ENCODE assay signal across 1 cellular context in the genomic region with DNA sequence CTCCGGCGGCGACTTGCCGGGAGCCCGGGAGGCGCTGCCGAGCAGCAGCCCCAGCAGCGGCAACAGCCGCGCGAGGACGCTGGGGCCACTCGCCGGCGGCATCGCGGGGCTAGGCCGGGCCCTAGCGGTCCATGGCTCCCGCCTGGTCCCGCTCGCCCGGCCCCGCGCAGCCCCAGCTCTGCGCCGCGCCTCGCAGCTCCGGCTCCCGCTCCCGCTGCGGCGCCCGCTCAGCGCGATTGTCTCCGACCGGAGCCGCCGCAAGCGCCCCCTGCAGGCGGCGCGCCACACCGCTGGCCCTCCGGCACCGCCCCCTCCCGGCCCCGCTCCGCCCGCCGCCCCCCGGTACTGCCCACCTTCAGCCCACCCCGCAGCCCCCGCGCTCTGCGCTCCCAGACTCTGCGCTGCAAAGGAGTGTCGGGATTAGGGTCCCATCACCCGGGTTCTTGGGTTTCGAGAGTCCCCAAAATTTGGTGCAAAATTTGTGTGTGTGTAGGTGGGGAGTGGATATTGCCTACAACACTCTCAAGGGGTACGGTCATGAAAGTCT.
TF ChIP-seq lines count a peak whose summit lies in the region.

A gene (minus strand): TSS at position 241 of the 547 bp plus-strand sequence. CDS start 139 bp downstream, at position 102.

TF ChIP-seq in HepG2, 621 proteins besides CTCF, POLR2A, EP300 and RAD21 (continues in another document):
- TF ChIP-seq KDM4B (CRISPR knock-in tag; IDR thresholded peaks at IDR 0.05) (no peak), HNRNPLL (IDR thresholded peaks at IDR 0.05; ENCODE audit: low read depth, low read length, poor library complexity, severe bottlenecking) (peak; percentile 32), ZNF496 (CRISPR knock-in tag; IDR thresholded peaks at IDR 0.05; ENCODE audit: insufficient replicate concordance) (no peak), SOX13 (IDR thresholded peaks at IDR 0.05) (0 out of 2 replicates have a peak, but pooled peaks have one; percentile 12), SOX13 (CRISPR knock-in tag; conservative IDR thresholded peaks at IDR 0.05 in 1 of 2, IDR thresholded peaks at IDR 0.05 in 1 of 2) (no peak; a peak in 1 of 4 replicates), SALL1 (CRISPR knock-in tag; IDR thresholded peaks at IDR 0.05) (peak; percentile 35; the same call in 1 of the 2 replicates), HES4 (CRISPR knock-in tag; IDR thresholded peaks at IDR 0.05; ENCODE audit: borderline replicate concordance) (peak; percentile 82; the same call in 1 of the 2 replicates), CHCHD3 (CRISPR knock-in tag; IDR thresholded peaks at IDR 0.05) (0 out of 2 replicates have a peak, but pooled peaks have one; percentile 65), ZNF709 (CRISPR knock-in tag; IDR thresholded peaks at IDR 0.05) (0 out of 2 replicates have a peak, but pooled peaks have one; percentile 44), RFXAP (CRISPR knock-in tag; IDR thresholded peaks at IDR 0.05; ENCODE audit: borderline replicate concordance) (peak; percentile 55; the same call in 1 of the 2 replicates), SMYD3 (CRISPR knock-in tag; IDR thresholded peaks at IDR 0.05) (no peak), STAG1 (CRISPR knock-in tag; IDR thresholded peaks at IDR 0.05) (peak; percentile 22), SAP130 (CRISPR knock-in tag; IDR thresholded peaks at IDR 0.05; ENCODE audit: low read depth) (peak; percentile 39; the same call in 1 of the 2 replicates), ZNF329 (CRISPR knock-in tag; IDR thresholded peaks at IDR 0.05; ENCODE audit: low read depth) (peak; percentile 79), TCF7L2 (IDR thresholded peaks at IDR 0.05; ENCODE audit: low read depth, low read length) (no peak), MAZ (IDR thresholded peaks at IDR 0.05; ENCODE audit: borderline replicate concordance, low read depth, low read length) (0 out of 2 replicates have a peak, but pooled peaks have one; percentile 57), MAZ (CRISPR knock-in tag; IDR thresholded peaks at IDR 0.05; ENCODE audit: low read depth) (peak; percentile 92), SIN3A (IDR thresholded peaks at IDR 0.05; ENCODE audit: borderline replicate concordance, low read depth, low read length) (0 out of 2 replicates have a peak, but pooled peaks have one; percentile 51), ATRX (CRISPR knock-in tag; IDR thresholded peaks at IDR 0.05; ENCODE audit: borderline replicate concordance) (no peak), MEIS2 (CRISPR knock-in tag; IDR thresholded peaks at IDR 0.05) (peak; percentile 53; the same call in 1 of the 2 replicates), RNF2 (conservative IDR thresholded peaks at IDR 0.05; ENCODE audit: low read depth) (0 out of 2 replicates have a peak, but pooled peaks have one; percentile 54), ZNF124 (CRISPR knock-in tag; IDR thresholded peaks at IDR 0.05) (no peak), FOXP1 (IDR thresholded peaks at IDR 0.05) (no peak), FOXP1 (CRISPR knock-in tag; IDR thresholded peaks at IDR 0.05) (no peak), HOXA3 (CRISPR knock-in tag; IDR thresholded peaks at IDR 0.05) (peak; percentile 59; the same call in 1 of the 2 replicates), ZNF891 (CRISPR knock-in tag; IDR thresholded peaks at IDR 0.05) (0 out of 2 replicates have a peak, but pooled peaks have one; percentile 24), ZNF138 (CRISPR knock-in tag; IDR thresholded peaks at IDR 0.05; ENCODE audit: low read depth) (no peak), ARNT2 (CRISPR knock-in tag; IDR thresholded peaks at IDR 0.05; ENCODE audit: low read depth) (peak; percentile 88; the same call in 1 of the 2 replicates), SALL2 (CRISPR knock-in tag; IDR thresholded peaks at IDR 0.05) (peak; percentile 52; the same call in 1 of the 2 replicates), ZSCAN25 (CRISPR knock-in tag; IDR thresholded peaks at IDR 0.05) (0 out of 2 replicates have a peak, but pooled peaks have one; percentile 51), YY1 (IDR thresholded peaks at IDR 0.05; ENCODE audit: insufficient read depth, insufficient replicate concordance, low read depth, low read length) (peak; percentile 77), RBM39 (IDR thresholded peaks at IDR 0.05; ENCODE audit: low read depth, low read length, poor library complexity, severe bottlenecking) (no peak), PCBP2 (optimal IDR thresholded peaks at IDR 0.05; ENCODE audit: low read depth, low read length, poor library complexity, severe bottlenecking) (no peak), XRCC5 (optimal IDR thresholded peaks at IDR 0.05; ENCODE audit: low read length) (peak; percentile 34), ZNF883 (CRISPR knock-in tag; IDR thresholded peaks at IDR 0.05; ENCODE audit: not compliant biosample characterization) (no peak), MXI1 (IDR thresholded peaks at IDR 0.05; ENCODE audit: borderline replicate concordance, low read depth, low read length) (peak; percentile 12; the same call in 1 of the 3 replicates), CENPT (CRISPR knock-in tag; IDR thresholded peaks at IDR 0.05; ENCODE audit: low read depth) (0 out of 2 replicates have a peak, but pooled peaks have one; percentile 46), KDM2A (CRISPR knock-in tag; IDR thresholded peaks at IDR 0.05; ENCODE audit: borderline replicate concordance, low read depth) (peak; percentile 41; the same call in 1 of the 2 replicates)
- TF ChIP-seq, protein P1, sequence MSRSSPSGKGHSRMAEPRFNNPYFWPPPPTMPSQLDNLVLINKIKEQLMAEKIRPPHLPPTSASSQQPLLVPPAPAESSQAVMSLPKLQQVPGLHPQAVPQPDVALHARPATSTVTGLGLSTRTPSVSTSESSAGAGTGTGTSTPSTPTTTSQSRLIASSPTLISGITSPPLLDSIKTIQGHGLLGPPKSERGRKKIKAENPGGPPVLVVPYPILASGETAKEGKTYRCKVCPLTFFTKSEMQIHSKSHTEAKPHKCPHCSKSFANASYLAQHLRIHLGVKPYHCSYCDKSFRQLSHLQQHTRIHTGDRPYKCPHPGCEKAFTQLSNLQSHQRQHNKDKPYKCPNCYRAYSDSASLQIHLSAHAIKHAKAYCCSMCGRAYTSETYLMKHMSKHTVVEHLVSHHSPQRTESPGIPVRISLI (CRISPR knock-in tag; IDR thresholded peaks at IDR 0.05; ENCODE audit: borderline replicate concordance) = no peak
- TF ChIP-seq, protein P2, sequence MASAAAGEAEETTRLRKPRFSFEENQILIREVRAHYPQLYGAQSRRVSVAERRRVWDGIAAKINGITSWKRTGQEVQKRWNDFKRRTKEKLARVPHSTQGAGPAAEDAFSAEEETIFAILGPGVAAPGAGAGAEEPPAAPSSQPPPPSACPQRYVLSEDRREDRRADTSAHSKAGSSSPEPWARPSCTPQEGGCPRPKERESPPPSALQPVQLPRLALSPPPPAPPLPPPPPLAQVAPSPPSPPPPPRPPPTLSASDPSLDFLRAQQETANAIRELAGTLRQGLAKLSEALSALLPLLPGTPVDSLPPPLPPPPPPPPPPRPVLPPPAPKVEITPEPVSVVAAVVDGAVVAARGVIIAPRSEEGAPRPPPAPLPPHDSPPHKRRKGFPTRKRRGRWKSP (CRISPR knock-in tag; IDR thresholded peaks at IDR 0.05) = no peak
- TF ChIP-seq, protein P3, sequence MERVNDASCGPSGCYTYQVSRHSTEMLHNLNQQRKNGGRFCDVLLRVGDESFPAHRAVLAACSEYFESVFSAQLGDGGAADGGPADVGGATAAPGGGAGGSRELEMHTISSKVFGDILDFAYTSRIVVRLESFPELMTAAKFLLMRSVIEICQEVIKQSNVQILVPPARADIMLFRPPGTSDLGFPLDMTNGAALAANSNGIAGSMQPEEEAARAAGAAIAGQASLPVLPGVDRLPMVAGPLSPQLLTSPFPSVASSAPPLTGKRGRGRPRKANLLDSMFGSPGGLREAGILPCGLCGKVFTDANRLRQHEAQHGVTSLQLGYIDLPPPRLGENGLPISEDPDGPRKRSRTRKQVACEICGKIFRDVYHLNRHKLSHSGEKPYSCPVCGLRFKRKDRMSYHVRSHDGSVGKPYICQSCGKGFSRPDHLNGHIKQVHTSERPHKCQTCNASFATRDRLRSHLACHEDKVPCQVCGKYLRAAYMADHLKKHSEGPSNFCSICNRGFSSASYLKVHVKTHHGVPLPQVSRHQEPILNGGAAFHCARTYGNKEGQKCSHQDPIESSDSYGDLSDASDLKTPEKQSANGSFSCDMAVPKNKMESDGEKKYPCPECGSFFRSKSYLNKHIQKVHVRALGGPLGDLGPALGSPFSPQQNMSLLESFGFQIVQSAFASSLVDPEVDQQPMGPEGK (CRISPR knock-in tag; IDR thresholded peaks at IDR 0.05) = 0 out of 2 replicates have a peak, but pooled peaks have one; percentile 55
- TF ChIP-seq, protein P4, sequence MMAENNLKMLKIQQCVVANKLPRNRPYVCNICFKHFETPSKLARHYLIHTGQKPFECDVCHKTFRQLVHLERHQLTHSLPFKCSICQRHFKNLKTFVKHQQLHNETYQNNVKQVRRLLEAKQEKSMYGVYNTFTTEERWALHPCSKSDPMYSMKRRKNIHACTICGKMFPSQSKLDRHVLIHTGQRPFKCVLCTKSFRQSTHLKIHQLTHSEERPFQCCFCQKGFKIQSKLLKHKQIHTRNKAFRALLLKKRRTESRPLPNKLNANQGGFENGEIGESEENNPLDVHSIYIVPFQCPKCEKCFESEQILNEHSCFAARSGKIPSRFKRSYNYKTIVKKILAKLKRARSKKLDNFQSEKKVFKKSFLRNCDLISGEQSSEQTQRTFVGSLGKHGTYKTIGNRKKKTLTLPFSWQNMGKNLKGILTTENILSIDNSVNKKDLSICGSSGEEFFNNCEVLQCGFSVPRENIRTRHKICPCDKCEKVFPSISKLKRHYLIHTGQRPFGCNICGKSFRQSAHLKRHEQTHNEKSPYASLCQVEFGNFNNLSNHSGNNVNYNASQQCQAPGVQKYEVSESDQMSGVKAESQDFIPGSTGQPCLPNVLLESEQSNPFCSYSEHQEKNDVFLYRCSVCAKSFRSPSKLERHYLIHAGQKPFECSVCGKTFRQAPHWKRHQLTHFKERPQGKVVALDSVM (CRISPR knock-in tag; IDR thresholded peaks at IDR 0.05) = peak; percentile 17; the same call in 1 of the 2 replicates
- TF ChIP-seq, protein P5, sequence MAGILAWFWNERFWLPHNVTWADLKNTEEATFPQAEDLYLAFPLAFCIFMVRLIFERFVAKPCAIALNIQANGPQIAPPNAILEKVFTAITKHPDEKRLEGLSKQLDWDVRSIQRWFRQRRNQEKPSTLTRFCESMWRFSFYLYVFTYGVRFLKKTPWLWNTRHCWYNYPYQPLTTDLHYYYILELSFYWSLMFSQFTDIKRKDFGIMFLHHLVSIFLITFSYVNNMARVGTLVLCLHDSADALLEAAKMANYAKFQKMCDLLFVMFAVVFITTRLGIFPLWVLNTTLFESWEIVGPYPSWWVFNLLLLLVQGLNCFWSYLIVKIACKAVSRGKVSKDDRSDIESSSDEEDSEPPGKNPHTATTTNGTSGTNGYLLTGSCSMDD (CRISPR knock-in tag; IDR thresholded peaks at IDR 0.05) = no peak
- TF ChIP-seq, protein P6, sequence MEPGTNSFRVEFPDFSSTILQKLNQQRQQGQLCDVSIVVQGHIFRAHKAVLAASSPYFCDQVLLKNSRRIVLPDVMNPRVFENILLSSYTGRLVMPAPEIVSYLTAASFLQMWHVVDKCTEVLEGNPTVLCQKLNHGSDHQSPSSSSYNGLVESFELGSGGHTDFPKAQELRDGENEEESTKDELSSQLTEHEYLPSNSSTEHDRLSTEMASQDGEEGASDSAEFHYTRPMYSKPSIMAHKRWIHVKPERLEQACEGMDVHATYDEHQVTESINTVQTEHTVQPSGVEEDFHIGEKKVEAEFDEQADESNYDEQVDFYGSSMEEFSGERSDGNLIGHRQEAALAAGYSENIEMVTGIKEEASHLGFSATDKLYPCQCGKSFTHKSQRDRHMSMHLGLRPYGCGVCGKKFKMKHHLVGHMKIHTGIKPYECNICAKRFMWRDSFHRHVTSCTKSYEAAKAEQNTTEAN (CRISPR knock-in tag; conservative IDR thresholded peaks at IDR 0.05) = 0 out of 2 replicates have a peak, but pooled peaks have one; percentile 53
- TF ChIP-seq, protein P7, sequence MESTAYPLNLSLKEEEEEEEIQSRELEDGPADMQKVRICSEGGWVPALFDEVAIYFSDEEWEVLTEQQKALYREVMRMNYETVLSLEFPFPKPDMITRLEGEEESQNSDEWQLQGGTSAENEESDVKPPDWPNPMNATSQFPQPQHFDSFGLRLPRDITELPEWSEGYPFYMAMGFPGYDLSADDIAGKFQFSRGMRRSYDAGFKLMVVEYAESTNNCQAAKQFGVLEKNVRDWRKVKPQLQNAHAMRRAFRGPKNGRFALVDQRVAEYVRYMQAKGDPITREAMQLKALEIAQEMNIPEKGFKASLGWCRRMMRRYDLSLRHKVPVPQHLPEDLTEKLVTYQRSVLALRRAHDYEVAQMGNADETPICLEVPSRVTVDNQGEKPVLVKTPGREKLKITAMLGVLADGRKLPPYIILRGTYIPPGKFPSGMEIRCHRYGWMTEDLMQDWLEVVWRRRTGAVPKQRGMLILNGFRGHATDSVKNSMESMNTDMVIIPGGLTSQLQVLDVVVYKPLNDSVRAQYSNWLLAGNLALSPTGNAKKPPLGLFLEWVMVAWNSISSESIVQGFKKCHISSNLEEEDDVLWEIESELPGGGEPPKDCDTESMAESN (CRISPR knock-in tag; conservative IDR thresholded peaks at IDR 0.05) = 0 out of 2 replicates have a peak, but pooled peaks have one; percentile 36
- TF ChIP-seq, protein P8, sequence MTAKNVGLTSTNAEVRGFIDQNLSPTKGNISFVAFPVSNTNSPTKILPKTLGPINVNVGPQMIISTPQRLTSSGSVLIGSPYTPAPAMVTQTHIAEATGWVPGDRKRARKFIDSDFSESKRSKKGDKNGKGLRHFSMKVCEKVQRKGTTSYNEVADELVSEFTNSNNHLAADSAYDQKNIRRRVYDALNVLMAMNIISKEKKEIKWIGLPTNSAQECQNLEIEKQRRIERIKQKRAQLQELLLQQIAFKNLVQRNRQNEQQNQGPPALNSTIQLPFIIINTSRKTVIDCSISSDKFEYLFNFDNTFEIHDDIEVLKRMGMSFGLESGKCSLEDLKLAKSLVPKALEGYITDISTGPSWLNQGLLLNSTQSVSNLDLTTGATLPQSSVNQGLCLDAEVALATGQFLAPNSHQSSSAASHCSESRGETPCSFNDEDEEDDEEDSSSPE (CRISPR knock-in tag; IDR thresholded peaks at IDR 0.05) = peak; percentile 76; the same call in 1 of the 2 replicates
- TF ChIP-seq, protein P9, sequence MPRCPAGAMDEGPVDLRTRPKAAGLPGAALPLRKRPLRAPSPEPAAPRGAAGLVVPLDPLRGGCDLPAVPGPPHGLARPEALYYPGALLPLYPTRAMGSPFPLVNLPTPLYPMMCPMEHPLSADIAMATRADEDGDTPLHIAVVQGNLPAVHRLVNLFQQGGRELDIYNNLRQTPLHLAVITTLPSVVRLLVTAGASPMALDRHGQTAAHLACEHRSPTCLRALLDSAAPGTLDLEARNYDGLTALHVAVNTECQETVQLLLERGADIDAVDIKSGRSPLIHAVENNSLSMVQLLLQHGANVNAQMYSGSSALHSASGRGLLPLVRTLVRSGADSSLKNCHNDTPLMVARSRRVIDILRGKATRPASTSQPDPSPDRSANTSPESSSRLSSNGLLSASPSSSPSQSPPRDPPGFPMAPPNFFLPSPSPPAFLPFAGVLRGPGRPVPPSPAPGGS (CRISPR knock-in tag; IDR thresholded peaks at IDR 0.05) = 0 out of 2 replicates have a peak, but pooled peaks have one; percentile 38
- TF ChIP-seq, protein P10, sequence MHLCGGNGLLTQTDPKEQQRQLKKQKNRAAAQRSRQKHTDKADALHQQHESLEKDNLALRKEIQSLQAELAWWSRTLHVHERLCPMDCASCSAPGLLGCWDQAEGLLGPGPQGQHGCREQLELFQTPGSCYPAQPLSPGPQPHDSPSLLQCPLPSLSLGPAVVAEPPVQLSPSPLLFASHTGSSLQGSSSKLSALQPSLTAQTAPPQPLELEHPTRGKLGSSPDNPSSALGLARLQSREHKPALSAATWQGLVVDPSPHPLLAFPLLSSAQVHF (CRISPR knock-in tag; IDR thresholded peaks at IDR 0.05) = no peak
